ENCODE assay signal across 26 cellular contexts in the genomic region with DNA sequence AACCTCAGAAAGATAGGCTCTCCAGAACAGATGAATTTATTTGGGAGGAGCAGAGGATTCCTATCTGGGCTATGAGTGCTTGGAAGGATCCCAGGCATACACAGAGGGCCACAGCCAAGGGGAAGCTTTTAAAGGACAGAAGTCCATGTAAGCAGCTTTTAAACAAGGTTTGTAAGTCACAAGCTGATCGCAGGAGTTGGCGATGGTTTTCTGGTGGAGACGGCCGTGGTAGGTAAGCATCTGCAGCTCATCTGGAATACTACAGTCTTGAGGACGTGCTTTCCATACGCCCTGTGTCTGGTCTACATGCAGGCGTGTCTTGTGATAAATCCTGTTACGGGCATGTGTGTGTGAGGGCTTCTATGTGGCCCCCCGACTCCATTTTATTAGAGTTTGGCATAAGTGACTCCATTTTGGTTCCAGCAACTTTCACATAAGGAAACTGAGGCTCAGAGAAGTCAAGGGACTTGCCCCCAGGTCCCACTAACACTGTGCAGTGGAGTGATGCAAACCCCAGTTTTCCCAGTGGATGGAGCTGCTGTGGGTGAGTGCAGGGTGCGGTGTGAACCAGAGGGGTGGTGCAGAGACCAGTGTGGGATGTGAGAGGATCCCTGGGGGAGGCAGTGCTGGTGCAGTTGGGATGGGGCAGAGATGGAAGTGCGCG. TPM values are rescaled to one million over a fixed set of nuclear protein-coding genes. Genes with fewer than 3 reads are reported as not detected.
"Had no signal": no experiment of that assay in that cellular context is flagged by ENCODE, and none has a peak within 500 bp of the region (broad histone marks: within the 10 kb centered on the region; RNA-seq: fewer than 3 reads in every experiment).

No MANE protein-coding gene starts in this region.

- H3K27ac Mint-ChIP-seq: naive thymus-derived CD8-positive, alpha-beta T cell; stimulated activated naive B cell treated with anti-CD40 and anti-IgM and Interleukin-4, amounts not matched to agents 10 μg/mL and 1 μg/mL and 100 μg/mL, for 72 hours had no signal

- H3K36me3 ChIP-seq: heart left ventricle, right lobe of liver, tibial nerve had no signal

- H3K27ac ChIP-seq: dorsolateral prefrontal cortex, heart left ventricle, parathyroid adenoma, psoas muscle, right lobe of liver, testis, tibial nerve had no signal

- H3K36me3 Mint-ChIP-seq: naive thymus-derived CD8-positive, alpha-beta T cell; stimulated activated naive B cell treated with anti-CD40 and anti-IgM and Interleukin-4, amounts not matched to agents 10 μg/mL and 1 μg/mL and 100 μg/mL, for 72 hours had no signal

- H3K27me3 ChIP-seq: dorsolateral prefrontal cortex, heart left ventricle, right lobe of liver, testis, tibial nerve had no signal

- H3K9me3 ChIP-seq: heart left ventricle, mucosa of descending colon, psoas muscle, right lobe of liver, testis, tibial nerve had no signal

- DNase-seq: cortex of kidney; effector CD8-positive, alpha-beta T cell; heart left ventricle; islet precursor cell; mammary epithelial cell; mucosa of descending colon; naive thymus-derived CD8-positive, alpha-beta T cell; nucleus accumbens; psoas muscle; retina; right lobe of liver; stimulated activated CD4-positive, alpha-beta T cell treated with anti-CD3 and anti-CD28 coated beads, Interleukin-4, amount 100 ng/mL, for 4 hours; stimulated activated naive B cell treated with anti-CD40 and anti-IgM and Interleukin-4, amounts not matched to agents 10 μg/mL and 1 μg/mL and 100 μg/mL, for 72 hours; stimulated activated naive CD8-positive, alpha-beta T cell treated with anti-CD3 and anti-CD28 coated beads, Interleukin-15, amount 100 ng/mL, for 72 hours; testis had no signal

- ATAC-seq: esophagus mucosa; heart left ventricle; mucosa of descending colon; naive thymus-derived CD8-positive, alpha-beta T cell; psoas muscle; stimulated activated naive B cell treated with anti-CD40 and anti-IgM and Interleukin-4, amounts not matched to agents 10 μg/mL and 1 μg/mL and 100 μg/mL, for 72 hours; stimulated activated naive CD8-positive, alpha-beta T cell treated with anti-CD3 and anti-CD28 coated beads, Interleukin-15, amount 100 ng/mL, for 72 hours had no signal

- H3K4me1 ChIP-seq: heart left ventricle, parathyroid adenoma, psoas muscle, right lobe of liver, testis, tibial nerve had no signal

- H3K4me3 Mint-ChIP-seq: naive thymus-derived CD8-positive, alpha-beta T cell; stimulated activated naive B cell treated with anti-CD40 and anti-IgM and Interleukin-4, amounts not matched to agents 10 μg/mL and 1 μg/mL and 100 μg/mL, for 72 hours; stimulated activated naive CD8-positive, alpha-beta T cell treated with anti-CD3 and anti-CD28 coated beads, Interleukin-15, amount 100 ng/mL, for 72 hours had no signal

- H3K4me3 ChIP-seq: dorsolateral prefrontal cortex, heart left ventricle, mucosa of descending colon, psoas muscle, right lobe of liver, testis, tibial nerve had no signal

- H3K27me3 Mint-ChIP-seq: stimulated activated naive B cell treated with anti-CD40 and anti-IgM and Interleukin-4, amounts not matched to agents 10 μg/mL and 1 μg/mL and 100 μg/mL, for 72 hours; stimulated activated naive CD8-positive, alpha-beta T cell treated with anti-CD3 and anti-CD28 coated beads, Interleukin-15, amount 100 ng/mL, for 72 hours had no signal

RNA-seq across cellular contexts. Expression of a gene that starts 11.7 kb away (rescaled TPM):
- total RNA-seq: fibroblast of lung; frontal cortex; glomerular endothelial cell; heart left ventricle; naive thymus-derived CD8-positive, alpha-beta T cell; psoas muscle; subcutaneous adipose tissue had no signal

RNA-seq across cellular contexts. Expression of a gene that starts 12.1 kb away (rescaled TPM):
- total RNA-seq: dorsolateral prefrontal cortex; fibroblast of lung; frontal cortex; glomerular endothelial cell; heart left ventricle; left lobe of liver; naive thymus-derived CD8-positive, alpha-beta T cell; psoas muscle; right lobe of liver; subcutaneous adipose tissue; tibial nerve had no signal

RNA-seq across cellular contexts. Expression of a gene that starts 22.7 kb away (rescaled TPM):
- total RNA-seq: esophagus mucosa; fibroblast of lung; frontal cortex; glomerular endothelial cell; lower leg skin; mammary epithelial cell; naive thymus-derived CD8-positive, alpha-beta T cell; psoas muscle; subcutaneous adipose tissue; tibial nerve; ureter had no signal
